ENCODE assay signal across 28 cellular contexts in the genomic region with DNA sequence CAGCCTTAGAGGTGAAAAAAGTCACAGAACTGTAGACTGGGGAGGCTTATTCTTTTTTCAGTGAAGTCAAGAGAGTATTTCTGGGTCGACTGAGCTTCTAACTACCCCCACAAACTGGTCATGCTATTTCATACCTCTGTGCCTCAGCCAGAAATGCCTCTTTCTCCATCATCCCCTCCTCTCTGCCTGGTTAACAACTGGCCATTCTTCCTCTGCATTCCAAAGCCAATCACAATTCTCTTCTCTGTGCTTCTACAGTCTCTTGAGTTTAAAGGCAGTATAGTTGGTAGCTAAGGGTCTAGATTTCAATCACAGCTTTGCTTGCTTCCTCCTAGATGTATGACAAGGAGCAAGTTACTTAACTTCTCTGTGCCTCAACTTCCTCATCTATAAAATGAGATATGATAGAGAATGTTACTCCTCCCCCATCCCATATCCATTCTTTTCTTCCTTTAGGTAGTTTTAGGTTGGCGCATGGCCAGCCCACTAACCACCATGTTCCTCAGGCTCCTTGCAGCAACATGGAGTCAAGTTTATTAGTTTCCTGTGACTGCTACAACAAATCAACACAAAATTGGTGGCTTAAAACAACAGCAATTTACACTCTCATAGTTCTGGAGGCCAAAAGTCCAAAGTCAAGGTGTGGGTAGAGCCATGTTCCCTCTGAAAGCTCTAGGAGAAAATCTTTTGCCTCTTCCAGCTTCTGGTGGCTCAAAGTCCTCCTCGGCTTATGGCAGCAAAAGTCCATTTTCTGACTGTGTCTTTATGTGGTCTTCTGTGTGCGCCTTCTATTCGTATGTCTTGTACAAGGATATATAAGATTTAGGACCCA.
DNase-seq lines count a peak whose midpoint lies in the region; ATAC-seq, FAIRE-seq and TF ChIP-seq lines count a peak whose summit lies in the region.
"Had no signal": no experiment of that assay in that cellular context is flagged by ENCODE, and none has a peak within 500 bp of the region (broad histone marks: within the 10 kb centered on the region; RNA-seq: fewer than 3 reads in every experiment).

No MANE protein-coding gene starts in this region.

- H3K9me3 ChIP-seq in lower lobe of right lung = no peaks in the 10 kb centered on the region
- H3K9me3 ChIP-seq in mammary epithelial cell (replicated peaks; ENCODE audit: insufficient read depth, low read length) = no peaks in the 10 kb centered on the region
- H3K9me3 ChIP-seq: esophagus muscularis mucosa, neutrophil, SK-N-SH had no signal

- no peaks in the 10 kb centered on the region for H3K36me3 ChIP-seq in lower lobe of right lung
- no peaks in the 10 kb centered on the region for H3K36me3 ChIP-seq in mammary epithelial cell (ENCODE audit: insufficient read depth, low read length)
- H3K36me3 ChIP-seq: cardiac muscle cell, esophagus muscularis mucosa, neutrophil had no signal

- TF ChIP-seq CTCF in 22Rv1 (IDR thresholded peaks at IDR 0.05) (no peak), VCaP (conservative IDR thresholded peaks at IDR 0.05) (no peak), lower lobe of right lung (IDR thresholded peaks at IDR 0.05) (no peak), mammary epithelial cell (conservative IDR thresholded peaks at IDR 0.05 in 1 of 2, IDR thresholded peaks at IDR 0.05 in 1 of 2; ENCODE audit: extremely low read depth in 1 of 2, insufficient read depth in 1 of 2, low read depth in 1 of 2, low read length in 2 of 2) (no peak)

- no peak for TF ChIP-seq POLR2A in GM12891 (IDR thresholded peaks at IDR 0.05; ENCODE audit: low read depth, low read length)

- ATAC-seq in lower lobe of right lung = peak; percentile 39 to 44
- no peak for ATAC-seq in stimulated activated naive CD8-positive, alpha-beta T cell treated with anti-CD3 and anti-CD28 coated beads, Interleukin-15, amount 100 ng/mL, for 72 hours
- no peak for ATAC-seq in GM21786 (IDR thresholded peaks at IDR 0.05; ENCODE audit: unreplicated experiment)
- ATAC-seq: activated CD8-positive, alpha-beta memory T cell treated with anti-CD3 and anti-CD28 coated beads, Interleukin-2, amount 10 ng/mL, durations not matched to agents 7 days and 5 days had no signal

- no peak overlapping the region for H3K4me2 ChIP-seq in mammary epithelial cell (ENCODE audit: insufficient read depth, low read depth, low read length)
- H3K4me2 ChIP-seq: SK-N-SH had no signal

- H4K20me1 ChIP-seq in mammary epithelial cell (ENCODE audit: insufficient read depth, low read length) = no peaks in the 10 kb centered on the region

- no TSS peak for BruUV-seq in mammary epithelial cell (replicated peaks; lab: Mats Ljungman, UMichigan)

- H3K4me3 Mint-ChIP-seq in stimulated activated naive CD8-positive, alpha-beta T cell treated with anti-CD3 and anti-CD28 coated beads, Interleukin-15, amount 100 ng/mL, for 72 hours = no peak overlapping the region
- H3K4me3 Mint-ChIP-seq: activated CD4-positive, alpha-beta T cell treated with anti-CD3 and anti-CD28 coated beads, Interleukin-2, amount 10 ng/mL, durations not matched to agents 7 days and 5 days; activated CD8-positive, alpha-beta memory T cell treated with anti-CD3 and anti-CD28 coated beads, Interleukin-2, amount 10 ng/mL, durations not matched to agents 7 days and 5 days; endodermal cell had no signal

- no peaks in the 10 kb centered on the region for H3K27me3 Mint-ChIP-seq in stimulated activated naive CD8-positive, alpha-beta T cell treated with anti-CD3 and anti-CD28 coated beads, Interleukin-15, amount 100 ng/mL, for 72 hours
- H3K27me3 Mint-ChIP-seq: activated CD4-positive, alpha-beta T cell treated with anti-CD3 and anti-CD28 coated beads, Interleukin-2, amount 10 ng/mL, durations not matched to agents 7 days and 5 days; activated CD8-positive, alpha-beta memory T cell treated with anti-CD3 and anti-CD28 coated beads, Interleukin-2, amount 10 ng/mL, durations not matched to agents 7 days and 5 days; progenitor cell of endocrine pancreas had no signal

- DNase-seq in GM12891 (ENCODE audit: insufficient read length, low spot score) (no peak), lower lobe of right lung (no peak), mammary epithelial cell (no peak)
- DNase-seq in stimulated activated naive CD8-positive, alpha-beta T cell treated with anti-CD3 and anti-CD28 coated beads, Interleukin-15, amount 100 ng/mL, for 72 hours = no peak
- DNase-seq in activated effector memory CD4-positive, alpha-beta T cell treated with Interleukin-2 at 50 U/mL for 16 hours = no peak
- DNase-seq: ACHN; activated CD4-positive, alpha-beta T cell treated with anti-CD3 and anti-CD28 coated beads, Interleukin-2, amount 10 ng/mL, durations not matched to agents 7 days and 5 days; activated CD8-positive, alpha-beta memory T cell treated with anti-CD3 and anti-CD28 coated beads, Interleukin-2, amount 10 ng/mL, durations not matched to agents 7 days and 5 days; activated naive CD4-positive, alpha-beta T cell treated with anti-CD3 and anti-CD28 coated beads, Interleukin-2, amount 50 U/mL, for 16 hours; anterior cingulate cortex; cortex of kidney; endodermal cell; hippocampal formation; NCI-H1436 treated with DMSO at 0.1 percent for 48 hours; NCI-H526; SK-N-SH; substantia nigra had no signal

- intact Hi-C loops in lower lobe of right lung (cut with DNase I) (no loop called here), mammary epithelial cell (cut with micrococcal nuclease) (loop anchor here (10.0 kb wide), 1 partner anchor 356 kb away; no protein-coding TSS in a partner anchor)

- H3K9ac ChIP-seq in mammary epithelial cell (ENCODE audit: insufficient read depth, low read length) = no peak overlapping the region
- H3K9ac ChIP-seq: BLaER1 treated with 17β-estradiol and CSF1 and Interleukin-3, amounts not matched to agents 10 nM and 100 nM; SK-N-SH had no signal

- no peak overlapping the region for H3K4me3 ChIP-seq in lower lobe of right lung
- no peak overlapping the region for H3K4me3 ChIP-seq in mammary epithelial cell (replicated peaks in 1 of 3; ENCODE audit: insufficient read depth in 1 of 3, low read depth in 2 of 3, low read length in 3 of 3)
- H3K4me3 ChIP-seq: BLaER1 treated with 17β-estradiol and CSF1 and Interleukin-3, amounts not matched to agents 10 nM and 100 nM; cardiac muscle cell; esophagus muscularis mucosa had no signal

- no peaks in the 10 kb centered on the region for H3K79me2 ChIP-seq in mammary epithelial cell (ENCODE audit: insufficient read depth, low read length)

- CTCF ChIA-PET in mammary epithelial cell (lab: Charles Lee; ENCODE audit: low non-redundant PET) = no interaction called here

- H3K27ac Mint-ChIP-seq in stimulated activated naive CD8-positive, alpha-beta T cell treated with anti-CD3 and anti-CD28 coated beads, Interleukin-15, amount 100 ng/mL, for 72 hours = peak overlapping the region in 1 of 2 donors; percentile 13
- H3K27ac Mint-ChIP-seq: activated CD4-positive, alpha-beta T cell treated with anti-CD3 and anti-CD28 coated beads, Interleukin-2, amount 10 ng/mL, durations not matched to agents 7 days and 5 days; activated CD8-positive, alpha-beta memory T cell treated with anti-CD3 and anti-CD28 coated beads, Interleukin-2, amount 10 ng/mL, durations not matched to agents 7 days and 5 days; endodermal cell; progenitor cell of endocrine pancreas had no signal

- H3K27ac ChIP-seq in 22Rv1 = peak overlapping the region; percentile 61
- H3K27ac ChIP-seq in VCaP = peak overlapping the region; percentile 22; the same call in 1 of the 2 replicates
- no peak overlapping the region for H3K27ac ChIP-seq in lower lobe of right lung
- H3K27ac ChIP-seq in mammary epithelial cell (ENCODE audit: insufficient read depth, low read depth, low read length) = no peak overlapping the region
- H3K27ac ChIP-seq: BLaER1 treated with 17β-estradiol and CSF1 and Interleukin-3, amounts not matched to agents 10 nM and 100 nM; cardiac muscle cell; esophagus muscularis mucosa; neutrophil had no signal

- peak; percentile 56 for FAIRE-seq in GM12891 (lab: Jason Lieb, UNC)
- FAIRE-seq: D721Med, frontal cortex, H1 had no signal

- WGBS in mammary epithelial cell (ENCODE audit: low coverage, missing lambda C conversion rate) = 94% methylated on average over 5 of the region's 5 CpGs

- peaks cover 28% of the 10 kb centered on the region for H3K4me1 Mint-ChIP-seq in stimulated activated naive CD8-positive, alpha-beta T cell treated with anti-CD3 and anti-CD28 coated beads, Interleukin-15, amount 100 ng/mL, for 72 hours

- in situ Hi-C loops in mammary epithelial cell (cut with MboI; ENCODE audit: low sequenced_read_pairs in 2 of 2) = no loop called here

- no peak overlapping the region for H2AFZ ChIP-seq in mammary epithelial cell (ENCODE audit: low read depth, low read length)

- H3K27me3 ChIP-seq in lower lobe of right lung (ENCODE audit: low read depth) = no peaks in the 10 kb centered on the region
- H3K27me3 ChIP-seq in mammary epithelial cell (ENCODE audit: insufficient read depth, low read length) = no peaks in the 10 kb centered on the region
- H3K27me3 ChIP-seq: BLaER1 treated with 17β-estradiol and CSF1 and Interleukin-3, amounts not matched to agents 10 nM and 100 nM; cardiac muscle cell; esophagus muscularis mucosa; neutrophil had no signal

- H3K9me3 Mint-ChIP-seq in stimulated activated naive CD8-positive, alpha-beta T cell treated with anti-CD3 and anti-CD28 coated beads, Interleukin-15, amount 100 ng/mL, for 72 hours = peaks cover 0 to 6% of the 10 kb centered on the region in 2 donors
- H3K9me3 Mint-ChIP-seq: endodermal cell had no signal

- peaks cover 28% of the 10 kb centered on the region for H3K4me1 ChIP-seq in lower lobe of right lung
- H3K4me1 ChIP-seq in mammary epithelial cell (ENCODE audit: insufficient read depth, low read length) = no peaks in the 10 kb centered on the region

- dilution Hi-C loops in mammary epithelial cell (cut with HindIII; ENCODE audit: low sequenced_read_pairs) = no loop called here

TF ChIP-seq in GM12891, 5 proteins besides CTCF, POLR2A, EP300 and RAD21:
- TF ChIP-seq POU2F2 (IDR thresholded peaks at IDR 0.05; ENCODE audit: low read depth, low read length) (no peak), TAF1 (IDR thresholded peaks at IDR 0.05; ENCODE audit: low read depth, low read length) (no peak), POLR2AphosphoS5 (IDR thresholded peaks at IDR 0.05; ENCODE audit: low read depth, low read length) (no peak), SPI1 (IDR thresholded peaks at IDR 0.05; ENCODE audit: low read depth, low read length) (no peak), PAX5 (IDR thresholded peaks at IDR 0.05; ENCODE audit: insufficient read depth, low read length, severe bottlenecking) (no peak)

Comparison
In these comparisons a context has a peak if more than half of its experiments do, and no peak if none do; other contexts are left out.
1. H3K27ac ChIP-seq: peak in 22Rv1 (single experiment) and VCaP (single experiment); none in lower lobe of right lung (single experiment) and mammary epithelial cell (single experiment).
2. ATAC-seq: peak in lower lobe of right lung (2 of 2); none in stimulated activated naive CD8-positive, alpha-beta T cell treated with anti-CD3 and anti-CD28 coated beads, Interleukin-15, amount 100 ng/mL, for 72 hours (single experiment) and GM21786 (single experiment).